In genomic region chr9:98429613-98430012, GRCh38 we compare ENCODE assay signal across 15 cellular contexts.
DNase-seq lines count a peak whose midpoint lies in the region; ATAC-seq and TF ChIP-seq lines count a peak whose summit lies in the region.
"Had no signal": no experiment of that assay in that cellular context is flagged by ENCODE, and none has a peak within 500 bp of the region (broad histone marks: within the 10 kb centered on the region; RNA-seq: fewer than 3 reads in every experiment).

No MANE protein-coding gene starts in this region.

- H3K27ac ChIP-seq in GM23338 (ENCODE audit: low read depth), result no peak overlapping the region
- H3K27ac ChIP-seq: psoas muscle, thoracic aorta had no signal

- DNase-seq in AG04449 (ENCODE audit: low read depth, low spot score) (peak; percentile 55), GM23338 (ENCODE audit: low spot score) (no peak), SW480 (ENCODE audit: low spot score) (peak; percentile 30), glutamatergic neuron (no peak), HAP-1 (ENCODE audit: low spot score in 2 of 2) (no peak)
- DNase-seq: BE2C, midbrain, NCI-H774, psoas muscle had no signal

- TF ChIP-seq CTCF in AG04449 (IDR thresholded peaks at IDR 0.05; ENCODE audit: insufficient read depth, low read length, missing control alignments) (no peak), GM23338 (conservative IDR thresholded peaks at IDR 0.05; ENCODE audit: low read depth in 2 of 2) (no peak), glutamatergic neuron (IDR thresholded peaks at IDR 0.05; ENCODE audit: partially characterized antibody, unreplicated experiment) (no peak)

- no peaks in the 10 kb centered on the region for H3K9me3 ChIP-seq in HAP-1
- H3K9me3 ChIP-seq: BE2C, psoas muscle, thoracic aorta had no signal

- H3F3A ChIP-seq in GM23338 (replicated peaks; ENCODE audit: low read depth), result no peaks in the 10 kb centered on the region

- H3K27ac Mint-ChIP-seq in GM23338 (no peak overlapping the region; the same call in 1 of the 2 replicates), glutamatergic neuron (ENCODE audit: unreplicated experiment) (peak overlapping the region; percentile 30)
- H3K27ac Mint-ChIP-seq: activated naive CD4-positive, alpha-beta T cell treated with anti-CD3 and anti-CD28 coated beads, Interleukin-2, amount 50 U/mL, for 24 hours had no signal

- H3K4me3 ChIP-seq in AG04449 (ENCODE audit: low read depth, low read length) (no peak overlapping the region), GM23338 (no peak overlapping the region), HAP-1 (no peak overlapping the region)
- H3K4me3 ChIP-seq: psoas muscle, thoracic aorta had no signal

- H3K36me3 ChIP-seq in GM23338 (ENCODE audit: insufficient read depth), result no peaks in the 10 kb centered on the region
- H3K36me3 ChIP-seq in HAP-1 (replicated peaks), result no peaks in the 10 kb centered on the region
- H3K36me3 ChIP-seq: BE2C, thoracic aorta had no signal

- H3K4me3 Mint-ChIP-seq in GM23338 (no peak overlapping the region), glutamatergic neuron (ENCODE audit: unreplicated experiment) (no peak overlapping the region)
- H3K4me3 Mint-ChIP-seq: activated naive CD4-positive, alpha-beta T cell treated with anti-CD3 and anti-CD28 coated beads, Interleukin-2, amount 50 U/mL, for 24 hours; dendritic cell treated with granulocyte-macrophage colony-stimulating factor and Interleukin-4, amounts not matched to agents 40 ng/mL and 50 ng/mL, for 4 days had no signal

- ATAC-seq in GM23338, result no peak
- ATAC-seq in GM21786 (IDR thresholded peaks at IDR 0.05; ENCODE audit: unreplicated experiment), result no peak
- no peak for ATAC-seq in GM18868 (IDR thresholded peaks at IDR 0.05; ENCODE audit: unreplicated experiment)
- no peak for ATAC-seq in HG02623 (IDR thresholded peaks at IDR 0.05; ENCODE audit: unreplicated experiment)
- ATAC-seq: psoas muscle had no signal

- H3K36me3 Mint-ChIP-seq in GM23338 (ENCODE audit: low read depth), result no peaks in the 10 kb centered on the region
- peaks cover 11% of the 10 kb centered on the region for H3K36me3 Mint-ChIP-seq in glutamatergic neuron (ENCODE audit: unreplicated experiment)
- H3K36me3 Mint-ChIP-seq: activated naive CD4-positive, alpha-beta T cell treated with anti-CD3 and anti-CD28 coated beads, Interleukin-2, amount 50 U/mL, for 24 hours had no signal

- in situ Hi-C loops in HAP-1 (cut with MboI; ENCODE audit: low sequenced_read_pairs), result no loop called here

- H3K27me3 ChIP-seq in GM23338 (ENCODE audit: insufficient read depth), result no peaks in the 10 kb centered on the region
- no peaks in the 10 kb centered on the region for H3K27me3 ChIP-seq in HAP-1 (ENCODE audit: low read depth)
- H3K27me3 ChIP-seq: BE2C had no signal

- no peaks in the 10 kb centered on the region for H3K4me1 Mint-ChIP-seq in GM23338
- H3K4me1 Mint-ChIP-seq in glutamatergic neuron (ENCODE audit: low read depth, unreplicated experiment), result peaks cover 8% of the 10 kb centered on the region
- H3K4me1 Mint-ChIP-seq: activated naive CD4-positive, alpha-beta T cell treated with anti-CD3 and anti-CD28 coated beads, Interleukin-2, amount 50 U/mL, for 24 hours had no signal

- POLR2A ChIA-PET in AG04449 (lab: Yijun Ruan, JAX), result interaction anchor here (1.3 kb wide), 1 partner anchor 14 kb away, joined by 5 read pairs; no protein-coding TSS in a partner anchor

- H3K9me2 ChIP-seq in GM23338 (ENCODE audit: insufficient read depth), result peaks cover 20% of the 10 kb centered on the region; the same call in 1 of the 2 replicates

- H3K27me3 Mint-ChIP-seq in GM23338 (ENCODE audit: insufficient read depth, low read depth, poor library complexity) (peaks cover 10% of the 10 kb centered on the region), glutamatergic neuron (ENCODE audit: unreplicated experiment) (no peaks in the 10 kb centered on the region)
- H3K27me3 Mint-ChIP-seq: activated naive CD4-positive, alpha-beta T cell treated with anti-CD3 and anti-CD28 coated beads, Interleukin-2, amount 50 U/mL, for 24 hours had no signal

- no peaks in the 10 kb centered on the region for H3K79me2 ChIP-seq in GM23338 (replicated peaks; ENCODE audit: insufficient read depth)

- no peak overlapping the region for H3K4me2 ChIP-seq in GM23338

- CTCF ChIA-PET in AG04449 (lab: Yijun Ruan, JAX), result interaction anchor here (0.6 to 2.0 kb wide), 4 partner anchors 10 to 571 kb away, joined by 3 to 8 read pairs (median 6); no protein-coding TSS in a partner anchor

- H3K4me1 ChIP-seq in GM23338 (ENCODE audit: insufficient read depth), result no peaks in the 10 kb centered on the region
- no peaks in the 10 kb centered on the region for H3K4me1 ChIP-seq in HAP-1
- H3K4me1 ChIP-seq: BE2C, psoas muscle had no signal

- no peaks in the 10 kb centered on the region for H4K20me1 ChIP-seq in GM23338 (replicated peaks; ENCODE audit: insufficient read depth)

- 0 out of 2 replicates have a peak overlapping the region, but pooled peaks have one; percentile 52 for H2AFZ ChIP-seq in GM23338

- 0 out of 3 replicates have a peak, but pooled peaks cover 3% of the 10 kb centered on the region for H3K9me3 Mint-ChIP-seq in GM23338
- H3K9me3 Mint-ChIP-seq in glutamatergic neuron (ENCODE audit: unreplicated experiment), result peaks cover 6% of the 10 kb centered on the region
- H3K9me3 Mint-ChIP-seq: activated naive CD4-positive, alpha-beta T cell treated with anti-CD3 and anti-CD28 coated beads, Interleukin-2, amount 50 U/mL, for 24 hours had no signal

TF ChIP-seq in GM23338, 12 proteins besides CTCF, POLR2A, EP300 and RAD21 (continues in another document):
- TF ChIP-seq ZNF114 (CRISPR knock-in tag; IDR thresholded peaks at IDR 0.05), result no peak
- no peak for TF ChIP-seq REST (IDR thresholded peaks at IDR 0.05; ENCODE audit: unreplicated experiment)
- TF ChIP-seq POLR2AphosphoS5 (IDR thresholded peaks at IDR 0.05; ENCODE audit: low read depth), result no peak

Comparison
In these comparisons a context has a peak if more than half of its experiments do, and no peak if none do; other contexts are left out.
1. DNase-seq: peak in AG04449 (single experiment) and SW480 (single experiment); none in GM23338 (single experiment), glutamatergic neuron (single experiment) and HAP-1 (0 of 2).